ENCODE assay signal across 14 cellular contexts in genomic region chrX:48396931-48397330, GRCh38. TPM values are rescaled to one million over a fixed set of nuclear protein-coding genes. Genes with fewer than 3 reads are reported as not detected.
"Had no signal": no experiment of that assay in that cellular context is flagged by ENCODE, and none has a peak within 500 bp of the region (broad histone marks: within the 10 kb centered on the region; RNA-seq: fewer than 3 reads in every experiment).

No MANE protein-coding gene starts in this region.

RNA-seq across cellular contexts. Expression of gene SSX4, which starts 13.6 kb away (rescaled TPM):
- total RNA-seq: activated B cell treated with CpG ODN at 0.5 μM for 24 hours; activated CD4-positive, alpha-beta memory T cell treated with anti-CD3 and anti-CD28 coated beads for 36 hours; activated CD4-positive, alpha-beta memory T cell treated with anti-CD3 and anti-CD28 coated beads, Interleukin-2, amount 10 ng/mL, durations not matched to agents 7 days and 5 days; activated CD4-positive, alpha-beta T cell treated with anti-CD3 and anti-CD28 coated beads for 36 hours; activated CD4-positive, alpha-beta T cell treated with anti-CD3 and anti-CD28 coated beads, Interleukin-2, amount 10 ng/mL, durations not matched to agents 7 days and 5 days; activated CD8-positive, alpha-beta memory T cell treated with anti-CD3 and anti-CD28 coated beads for 36 hours; activated CD8-positive, alpha-beta memory T cell treated with anti-CD3 and anti-CD28 coated beads, Interleukin-2, amount 10 ng/mL, durations not matched to agents 7 days and 5 days; activated CD8-positive, alpha-beta T cell treated with anti-CD3 and anti-CD28 coated beads for 36 hours; activated CD8-positive, alpha-beta T cell treated with anti-CD3 and anti-CD28 coated beads, Interleukin-2, amount 10 ng/mL, durations not matched to agents 7 days and 5 days; T-cell; T-helper 1 cell treated with Interleukin-12 subunit alpha and Interleukin-12 subunit beta and Interleukin-4 antibody, amounts not matched to agents 30 ng/mL and 1 ng/mL, for 36 hours; T-helper 17 cell; T-helper 2 cell treated with Interferon-gamma antibody and Interleukin-4, amounts not matched to agents 100 ng/mL and 5 ng/mL, for 36 hours had no signal

RNA-seq across cellular contexts. Expression of gene SSX4B, which starts 14.8 kb away (rescaled TPM):
- total RNA-seq: activated B cell treated with CpG ODN at 0.5 μM for 24 hours; activated CD4-positive, alpha-beta memory T cell treated with anti-CD3 and anti-CD28 coated beads for 36 hours; activated CD4-positive, alpha-beta memory T cell treated with anti-CD3 and anti-CD28 coated beads, Interleukin-2, amount 10 ng/mL, durations not matched to agents 7 days and 5 days; activated CD4-positive, alpha-beta T cell treated with anti-CD3 and anti-CD28 coated beads for 36 hours; activated CD4-positive, alpha-beta T cell treated with anti-CD3 and anti-CD28 coated beads, Interleukin-2, amount 10 ng/mL, durations not matched to agents 7 days and 5 days; activated CD8-positive, alpha-beta memory T cell treated with anti-CD3 and anti-CD28 coated beads for 36 hours; activated CD8-positive, alpha-beta memory T cell treated with anti-CD3 and anti-CD28 coated beads, Interleukin-2, amount 10 ng/mL, durations not matched to agents 7 days and 5 days; activated CD8-positive, alpha-beta T cell treated with anti-CD3 and anti-CD28 coated beads for 36 hours; activated CD8-positive, alpha-beta T cell treated with anti-CD3 and anti-CD28 coated beads, Interleukin-2, amount 10 ng/mL, durations not matched to agents 7 days and 5 days; T-cell; T-helper 1 cell treated with Interleukin-12 subunit alpha and Interleukin-12 subunit beta and Interleukin-4 antibody, amounts not matched to agents 30 ng/mL and 1 ng/mL, for 36 hours; T-helper 17 cell; T-helper 2 cell treated with Interferon-gamma antibody and Interleukin-4, amounts not matched to agents 100 ng/mL and 5 ng/mL, for 36 hours had no signal

RNA-seq across cellular contexts. Expression of gene SSX3, which starts 40.4 kb away (rescaled TPM):
- total RNA-seq: activated B cell treated with CpG ODN at 0.5 μM for 24 hours; activated CD4-positive, alpha-beta memory T cell treated with anti-CD3 and anti-CD28 coated beads for 36 hours; activated CD4-positive, alpha-beta memory T cell treated with anti-CD3 and anti-CD28 coated beads, Interleukin-2, amount 10 ng/mL, durations not matched to agents 7 days and 5 days; activated CD4-positive, alpha-beta T cell treated with anti-CD3 and anti-CD28 coated beads for 36 hours; activated CD4-positive, alpha-beta T cell treated with anti-CD3 and anti-CD28 coated beads, Interleukin-2, amount 10 ng/mL, durations not matched to agents 7 days and 5 days; activated CD8-positive, alpha-beta memory T cell treated with anti-CD3 and anti-CD28 coated beads for 36 hours; activated CD8-positive, alpha-beta memory T cell treated with anti-CD3 and anti-CD28 coated beads, Interleukin-2, amount 10 ng/mL, durations not matched to agents 7 days and 5 days; activated CD8-positive, alpha-beta T cell treated with anti-CD3 and anti-CD28 coated beads for 36 hours; activated CD8-positive, alpha-beta T cell treated with anti-CD3 and anti-CD28 coated beads, Interleukin-2, amount 10 ng/mL, durations not matched to agents 7 days and 5 days; T-cell; T-helper 1 cell treated with Interleukin-12 subunit alpha and Interleukin-12 subunit beta and Interleukin-4 antibody, amounts not matched to agents 30 ng/mL and 1 ng/mL, for 36 hours; T-helper 17 cell; T-helper 2 cell treated with Interferon-gamma antibody and Interleukin-4, amounts not matched to agents 100 ng/mL and 5 ng/mL, for 36 hours; WTC11 had no signal
